In genomic region chr20:31923388-31924271, GRCh38 we compare ENCODE assay signal across 1 cellular context.
TF ChIP-seq lines count a peak whose summit lies in the region.

No MANE protein-coding gene starts in this region.

TF ChIP-seq in HEK293, 187 proteins besides CTCF, POLR2A, EP300 and RAD21 (continued from another document and continues in another):
- TF ChIP-seq ZBTB10 (tag by site-specific recombination; IDR thresholded peaks at IDR 0.05), result no peak
- no peak for TF ChIP-seq PRDM4 (tag by site-specific recombination; IDR thresholded peaks at IDR 0.05)
- no peak for TF ChIP-seq ZBTB48 (tag by site-specific recombination; IDR thresholded peaks at IDR 0.05)
- no peak for TF ChIP-seq ZNF626 (tag by site-specific recombination; IDR thresholded peaks at IDR 0.05)
- no peak for TF ChIP-seq SP3 (tag by site-specific recombination; IDR thresholded peaks at IDR 0.05)
- TF ChIP-seq ZNF548 (tag by site-specific recombination; IDR thresholded peaks at IDR 0.05), result no peak
- no peak for TF ChIP-seq ZBTB49 (tag by site-specific recombination; IDR thresholded peaks at IDR 0.05; ENCODE audit: low read depth)
- no peak for TF ChIP-seq ZNF423 (tag by site-specific recombination; IDR thresholded peaks at IDR 0.05)
- TF ChIP-seq AEBP2 (tag by site-specific recombination; IDR thresholded peaks at IDR 0.05; ENCODE audit: borderline replicate concordance), result no peak
- TF ChIP-seq ZBTB44 (tag by site-specific recombination; IDR thresholded peaks at IDR 0.05), result 0 out of 2 replicates have a peak, but pooled peaks have one; percentile 6
- no peak for TF ChIP-seq ZNF830 (tag by site-specific recombination; IDR thresholded peaks at IDR 0.05; ENCODE audit: low read depth)
- no peak for TF ChIP-seq ZNF138 (tag by site-specific recombination; IDR thresholded peaks at IDR 0.05; ENCODE audit: borderline replicate concordance)
- no peak for TF ChIP-seq ZNF529 (tag by site-specific recombination; IDR thresholded peaks at IDR 0.05; ENCODE audit: insufficient replicate concordance)
- no peak for TF ChIP-seq ZNF544 (tag by site-specific recombination; IDR thresholded peaks at IDR 0.05)
- TF ChIP-seq ZNF585B (tag by site-specific recombination; IDR thresholded peaks at IDR 0.05), result no peak
- TF ChIP-seq ZNF214 (tag by site-specific recombination; IDR thresholded peaks at IDR 0.05; ENCODE audit: borderline replicate concordance), result no peak
- TF ChIP-seq ZSCAN30 (tag by site-specific recombination; IDR thresholded peaks at IDR 0.05), result no peak
- TF ChIP-seq GLI4 (tag by site-specific recombination; IDR thresholded peaks at IDR 0.05), result no peak
- TF ChIP-seq HIC1 (tag by site-specific recombination; IDR thresholded peaks at IDR 0.05), result no peak
- TF ChIP-seq GLI2 (tag by site-specific recombination; IDR thresholded peaks at IDR 0.05; ENCODE audit: borderline replicate concordance, low read depth), result no peak
- TF ChIP-seq ZNF24 (tag by site-specific recombination; IDR thresholded peaks at IDR 0.05), result no peak
- TF ChIP-seq ZNF555 (tag by site-specific recombination; conservative IDR thresholded peaks at IDR 0.05), result no peak
- TF ChIP-seq OSR2 (tag by site-specific recombination; IDR thresholded peaks at IDR 0.05), result no peak
- no peak for TF ChIP-seq ZNF639 (tag by site-specific recombination; IDR thresholded peaks at IDR 0.05)
- no peak for TF ChIP-seq ZBTB6 (tag by site-specific recombination; IDR thresholded peaks at IDR 0.05)
- no peak for TF ChIP-seq ZNF155 (tag by site-specific recombination; IDR thresholded peaks at IDR 0.05)
- no peak for TF ChIP-seq ZNF521 (tag by site-specific recombination; IDR thresholded peaks at IDR 0.05)
- peak; percentile 31; the same call in 1 of the 2 replicates for TF ChIP-seq ZBTB11 (tag by site-specific recombination; conservative IDR thresholded peaks at IDR 0.05; ENCODE audit: low read depth)
- no peak for TF ChIP-seq MYNN (tag by site-specific recombination; IDR thresholded peaks at IDR 0.05; ENCODE audit: borderline replicate concordance)
- no peak for TF ChIP-seq IKZF3 (tag by site-specific recombination; IDR thresholded peaks at IDR 0.05)
- no peak for TF ChIP-seq ZNF146 (tag by site-specific recombination; IDR thresholded peaks at IDR 0.05)
- peak; percentile 43; the same call in 1 of the 2 replicates for TF ChIP-seq ZNF398 (tag by site-specific recombination; IDR thresholded peaks at IDR 0.05)
- no peak for TF ChIP-seq ZNF510 (tag by site-specific recombination; IDR thresholded peaks at IDR 0.05; ENCODE audit: insufficient replicate concordance)
- no peak for TF ChIP-seq PRDM1 (tag by site-specific recombination; IDR thresholded peaks at IDR 0.05)
- no peak for TF ChIP-seq ZNF560 (tag by site-specific recombination; IDR thresholded peaks at IDR 0.05; ENCODE audit: borderline replicate concordance)
- no peak for TF ChIP-seq ZNF670 (tag by site-specific recombination; IDR thresholded peaks at IDR 0.05; ENCODE audit: low read depth)
- TF ChIP-seq GFI1B (tag by site-specific recombination; IDR thresholded peaks at IDR 0.05), result no peak
- TF ChIP-seq ZNF530 (tag by site-specific recombination; IDR thresholded peaks at IDR 0.05; ENCODE audit: low read depth), result no peak
- TF ChIP-seq ZNF274 (IDR thresholded peaks at IDR 0.05; ENCODE audit: low read length), result no peak
- no peak for TF ChIP-seq ZNF274 (tag by site-specific recombination; IDR thresholded peaks at IDR 0.05; ENCODE audit: borderline replicate concordance)
